In genomic region chr13:60398949-60399589, GRCh38 we compare ENCODE assay signal across 8 cellular contexts. TPM values are rescaled to one million over a fixed set of nuclear protein-coding genes. Genes with fewer than 3 reads are reported as not detected.
DNase-seq lines count a peak whose midpoint lies in the region; ATAC-seq and TF ChIP-seq lines count a peak whose summit lies in the region.

No MANE protein-coding gene starts in this region.

- no peaks in the 10 kb centered on the region for H3K36me3 ChIP-seq in iPS-20b (ENCODE audit: insufficient read depth, low read depth, low read length)

- H3K9me3 Mint-ChIP-seq in activated CD8-positive, alpha-beta memory T cell treated with anti-CD3 and anti-CD28 coated beads, Interleukin-2, amount 10 ng/mL, durations not matched to agents 7 days and 5 days (ENCODE audit: low read depth) = no peaks in the 10 kb centered on the region
- no peaks in the 10 kb centered on the region for H3K9me3 Mint-ChIP-seq in activated B cell treated with CpG ODN at 0.5 μM for 24 hours

- H3K4me3 Mint-ChIP-seq in activated CD8-positive, alpha-beta memory T cell treated with anti-CD3 and anti-CD28 coated beads, Interleukin-2, amount 10 ng/mL, durations not matched to agents 7 days and 5 days = peak overlapping the region; percentile 84
- peak overlapping the region; percentile 94 for H3K4me3 Mint-ChIP-seq in activated B cell treated with CpG ODN at 0.5 μM for 24 hours

- peaks cover 16% of the 10 kb centered on the region; the same call in 1 of the 2 replicates for H3K4me1 ChIP-seq in iPS-20b (ENCODE audit: insufficient read depth, low read length)

- POLR2A ChIA-PET in activated B cell treated with CpG ODN at 0.5 μM for 24 hours (lab: Charles Lee) = no interaction called here

- H3K27ac Mint-ChIP-seq in activated CD8-positive, alpha-beta memory T cell treated with anti-CD3 and anti-CD28 coated beads, Interleukin-2, amount 10 ng/mL, durations not matched to agents 7 days and 5 days = peak overlapping the region; percentile 87
- peak overlapping the region; percentile 13 for H3K27ac Mint-ChIP-seq in activated B cell treated with CpG ODN at 0.5 μM for 24 hours

- no peaks in the 10 kb centered on the region for H3K27me3 ChIP-seq in iPS-20b (ENCODE audit: insufficient read depth, low read length)

- peak overlapping the region; percentile 88 for H3K4me3 ChIP-seq in iPS-20b (ENCODE audit: low read length)

- no peak for ATAC-seq in activated CD8-positive, alpha-beta memory T cell treated with anti-CD3 and anti-CD28 coated beads, Interleukin-2, amount 10 ng/mL, durations not matched to agents 7 days and 5 days
- ATAC-seq in activated B cell treated with CpG ODN at 0.5 μM for 24 hours (ENCODE audit: low read depth) = no peak
- no peak for ATAC-seq in HG03378 (IDR thresholded peaks at IDR 0.05; ENCODE audit: unreplicated experiment)

- no peak for DNase-seq in activated CD8-positive, alpha-beta memory T cell treated with anti-CD3 and anti-CD28 coated beads, Interleukin-2, amount 10 ng/mL, durations not matched to agents 7 days and 5 days
- no peak for DNase-seq in activated CD8-positive, alpha-beta memory T cell treated with anti-CD3 and anti-CD28 coated beads for 24 hours
- DNase-seq in activated B cell treated with CpG ODN at 0.5 μM for 24 hours = no peak
- no peak for DNase-seq in NCI-H2171 treated with DMSO at 0.1 percent for 48 hours (lab: John Stamatoyannopoulos, UW)
- DNase-seq in activated gamma-delta T cell treated with Interleukin-2 at 50 U/mL for 16 hours = no peak

- no peaks in the 10 kb centered on the region for H3K9me3 ChIP-seq in iPS-20b (ENCODE audit: insufficient read depth, low read depth, low read length)

- CTCF ChIA-PET in activated CD8-positive, alpha-beta memory T cell treated with anti-CD3 and anti-CD28 coated beads, Interleukin-2, amount 10 ng/mL, durations not matched to agents 7 days and 5 days (lab: Charles Lee) = interaction anchor here (0.9 to 1.2 kb wide), 2 partner anchors 29 to 32 kb away, joined by 3 to 4 read pairs; no protein-coding TSS in a partner anchor
- CTCF ChIA-PET in activated B cell treated with CpG ODN at 0.5 μM for 24 hours (lab: Charles Lee) = interaction anchor here (0.9 to 1.3 kb wide), 2 partner anchors 32 to 33 kb away, joined by 3 to 4 read pairs; no protein-coding TSS in a partner anchor

- H3K27ac ChIP-seq in iPS-20b (ENCODE audit: low read length) (no peak overlapping the region), temporal lobe (ENCODE audit: low read depth, low read length) (peak overlapping the region; percentile 85)

- intact Hi-C loops in activated B cell treated with CpG ODN at 0.5 μM for 24 hours (cut with micrococcal nuclease) = no loop called here

- H3K9ac ChIP-seq in iPS-20b (ENCODE audit: low read depth, low read length) = peak overlapping the region; percentile 91; the same call in 1 of the 2 replicates

- peaks cover 45% of the 10 kb centered on the region for H3K4me1 Mint-ChIP-seq in activated CD8-positive, alpha-beta memory T cell treated with anti-CD3 and anti-CD28 coated beads, Interleukin-2, amount 10 ng/mL, durations not matched to agents 7 days and 5 days
- H3K4me1 Mint-ChIP-seq in activated B cell treated with CpG ODN at 0.5 μM for 24 hours = peaks cover 31% of the 10 kb centered on the region

- H3K27me3 Mint-ChIP-seq in activated CD8-positive, alpha-beta memory T cell treated with anti-CD3 and anti-CD28 coated beads, Interleukin-2, amount 10 ng/mL, durations not matched to agents 7 days and 5 days = no peaks in the 10 kb centered on the region
- H3K27me3 Mint-ChIP-seq in activated B cell treated with CpG ODN at 0.5 μM for 24 hours = no peaks in the 10 kb centered on the region

- no peak for TF ChIP-seq CTCF in activated B cell treated with CpG ODN at 0.5 μM for 24 hours (IDR thresholded peaks at IDR 0.05)

- peaks cover 3% of the 10 kb centered on the region for H3K36me3 Mint-ChIP-seq in activated CD8-positive, alpha-beta memory T cell treated with anti-CD3 and anti-CD28 coated beads, Interleukin-2, amount 10 ng/mL, durations not matched to agents 7 days and 5 days
- H3K36me3 Mint-ChIP-seq in activated B cell treated with CpG ODN at 0.5 μM for 24 hours (ENCODE audit: low read depth) = peaks cover 7% of the 10 kb centered on the region

RNA-seq across cellular contexts. Expression of gene TDRD3, which starts 2.0 kb away (rescaled TPM):
- 10 to 100 TPM; 25.0 to 26.1 TPM for total RNA-seq in activated CD8-positive, alpha-beta memory T cell treated with anti-CD3 and anti-CD28 coated beads, Interleukin-2, amount 10 ng/mL, durations not matched to agents 7 days and 5 days
- total RNA-seq in activated B cell treated with CpG ODN at 0.5 μM for 24 hours (19.7 and 22.5 TPM in 2 replicates), temporal lobe (31.5 TPM)
